ENCODE assay signal across 1 cellular context in the genomic region with DNA sequence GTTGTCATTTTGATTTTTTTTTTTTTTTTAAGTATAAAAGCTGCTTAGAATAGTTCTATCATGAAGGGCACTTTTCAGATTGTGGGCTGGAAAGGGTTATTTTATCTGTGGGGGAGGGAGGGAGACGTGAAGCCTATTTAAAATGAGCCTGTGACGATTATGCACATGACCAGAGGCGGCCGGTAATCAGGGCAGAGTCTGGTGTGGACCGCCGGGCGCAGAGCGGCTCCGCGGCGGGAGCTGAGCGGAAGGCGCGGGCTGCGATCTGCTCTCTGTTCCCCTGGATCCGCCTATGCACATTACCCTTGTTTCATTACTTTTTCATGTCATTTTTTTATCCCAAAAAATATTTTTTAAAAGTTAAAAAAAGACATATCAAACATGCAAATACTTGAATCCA.
A peak's percentile ranks its signal among the peaks of the same experiment; 100 is the strongest.
TF ChIP-seq lines count a peak whose summit lies in the region.

No MANE protein-coding gene starts in this region.

TF ChIP-seq in HepG2, 621 proteins besides CTCF, POLR2A, EP300 and RAD21:
- TF ChIP-seq, protein P1, sequence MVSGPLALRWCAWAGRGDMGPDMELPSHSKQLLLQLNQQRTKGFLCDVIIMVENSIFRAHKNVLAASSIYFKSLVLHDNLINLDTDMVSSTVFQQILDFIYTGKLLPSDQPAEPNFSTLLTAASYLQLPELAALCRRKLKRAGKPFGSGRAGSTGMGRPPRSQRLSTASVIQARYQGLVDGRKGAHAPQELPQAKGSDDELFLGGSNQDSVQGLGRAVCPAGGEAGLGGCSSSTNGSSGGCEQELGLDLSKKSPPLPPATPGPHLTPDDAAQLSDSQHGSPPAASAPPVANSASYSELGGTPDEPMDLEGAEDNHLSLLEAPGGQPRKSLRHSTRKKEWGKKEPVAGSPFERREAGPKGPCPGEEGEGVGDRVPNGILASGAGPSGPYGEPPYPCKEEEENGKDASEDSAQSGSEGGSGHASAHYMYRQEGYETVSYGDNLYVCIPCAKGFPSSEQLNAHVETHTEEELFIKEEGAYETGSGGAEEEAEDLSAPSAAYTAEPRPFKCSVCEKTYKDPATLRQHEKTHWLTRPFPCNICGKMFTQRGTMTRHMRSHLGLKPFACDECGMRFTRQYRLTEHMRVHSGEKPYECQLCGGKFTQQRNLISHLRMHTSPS (CRISPR knock-in tag; IDR thresholded peaks at IDR 0.05; ENCODE audit: low read depth) = no peak
- peak; percentile 27 for TF ChIP-seq AGO1 (IDR thresholded peaks at IDR 0.05; ENCODE audit: low read depth, low read length, poor library complexity, severe bottlenecking)
